8 cellular contexts compared by ENCODE assay signal in genomic region chr11:64862914-64863313, GRCh38. TPM values are rescaled to one million over a fixed set of nuclear protein-coding genes. Genes with fewer than 3 reads are reported as not detected.
DNase-seq lines count a peak whose midpoint lies in the region; ATAC-seq and TF ChIP-seq lines count a peak whose summit lies in the region.

No MANE protein-coding gene starts in this region.

- H3K27ac ChIP-seq in DND-41 (ENCODE audit: low read length) (peak overlapping the region; percentile 49), WERI-Rb-1 (peak overlapping the region; percentile 67), heart left ventricle (peak overlapping the region; percentile 77 to 99 (median 92)), skeletal muscle tissue (ENCODE audit: low read depth, low read length) (peak overlapping the region; percentile 95)

- DNase-seq in DND-41 (no peak), WERI-Rb-1 (no peak), heart left ventricle (peak; percentile 77 to 87 (median 81)), OCI-M1 (lab: John Stamatoyannopoulos, UW) (no peak), NCI-H526 (lab: John Stamatoyannopoulos, UW) (no peak)

- H2AFZ ChIP-seq in DND-41 (ENCODE audit: low read depth, low read length), result no peak overlapping the region

- H3K4me1 ChIP-seq in DND-41 (ENCODE audit: insufficient read depth, low read length), result peaks cover 49% of the 10 kb centered on the region
- H3K4me1 ChIP-seq in heart left ventricle, result peaks cover 46 to 99% (median 79%) of the 10 kb centered on the region in 12 donors
- peaks cover 63 to 74% (median 71%) of the 10 kb centered on the region in 3 donors for H3K4me1 ChIP-seq in skeletal muscle tissue (ENCODE audit: control insufficient read depth in 3 of 3, insufficient read depth in 3 of 3, low read length in 3 of 3)

- peaks cover 2% of the 10 kb centered on the region; the same call in 1 of the 2 replicates for H4K20me1 ChIP-seq in DND-41 (ENCODE audit: insufficient read depth, low read length)

- ATAC-seq in DND-41 (ENCODE audit: insufficient read depth, low read depth) (no peak), heart left ventricle (peak in 3 of 4 donors; percentile 5 to 29 (median 13)), GM18867 (IDR thresholded peaks at IDR 0.05; ENCODE audit: unreplicated experiment) (no peak), GM18498 (IDR thresholded peaks at IDR 0.05; ENCODE audit: unreplicated experiment) (no peak)

- intact Hi-C loops in heart left ventricle (cut with DNase I), result loop anchor here in 1 of 10 donors (2.0 kb wide), 1 partner anchor 14 kb away; no protein-coding TSS in a partner anchor

- H3K27me3 ChIP-seq in DND-41 (ENCODE audit: insufficient read depth, low read length, poor library complexity), result no peaks in the 10 kb centered on the region
- H3K27me3 ChIP-seq in WERI-Rb-1 (ENCODE audit: insufficient read depth, low read depth, severe bottlenecking), result no peaks in the 10 kb centered on the region
- H3K27me3 ChIP-seq in heart left ventricle, result no peaks in the 10 kb centered on the region
- no peaks in the 10 kb centered on the region for H3K27me3 ChIP-seq in skeletal muscle tissue (ENCODE audit: control insufficient read depth in 3 of 3, insufficient read depth in 3 of 3, low read length in 3 of 3)

- WGBS in heart left ventricle, 4 donors, result 35 to 55% (median 49%) methylated on average over 8 to 9 of the region's 9 CpGs

- H3K4me2 ChIP-seq in DND-41 (ENCODE audit: insufficient read depth, low read length), result no peak overlapping the region

- peaks cover 51% of the 10 kb centered on the region for H3K79me2 ChIP-seq in DND-41 (ENCODE audit: insufficient read depth, low read length)

- TF ChIP-seq CTCF in DND-41 (IDR thresholded peaks at IDR 0.05; ENCODE audit: borderline replicate concordance, extremely low read depth, low read length, poor library complexity, severe bottlenecking) (no peak), WERI-Rb-1 (IDR thresholded peaks at IDR 0.05; ENCODE audit: low read depth, low read length) (no peak), heart left ventricle (IDR thresholded peaks at IDR 0.05) (no peak)

- no peak overlapping the region for H3K9ac ChIP-seq in DND-41 (ENCODE audit: low read depth, low read length)
- peak overlapping the region; percentile 5 to 82 (median 40) for H3K9ac ChIP-seq in skeletal muscle tissue (ENCODE audit: low read depth in 1 of 3, low read length in 3 of 3)

- no peaks in the 10 kb centered on the region for H3K9me3 ChIP-seq in DND-41 (ENCODE audit: insufficient read depth, low read length, severe bottlenecking)
- no peaks in the 10 kb centered on the region for H3K9me3 ChIP-seq in WERI-Rb-1 (ENCODE audit: severe bottlenecking)
- H3K9me3 ChIP-seq in heart left ventricle, result no peaks in the 10 kb centered on the region
- H3K9me3 ChIP-seq in skeletal muscle tissue (ENCODE audit: control insufficient read depth in 3 of 3, low read length in 3 of 3), result no peaks in the 10 kb centered on the region

- H3K4me3 ChIP-seq in DND-41 (ENCODE audit: low read depth in 1 of 2, low read length in 2 of 2) (no peak overlapping the region), WERI-Rb-1 (ENCODE audit: low read depth, low read length) (no peak overlapping the region), heart left ventricle (peak overlapping the region in 8 of 12 donors; percentile 3 to 40 (median 23)), skeletal muscle tissue (ENCODE audit: low read length in 3 of 3) (peak overlapping the region in 2 of 3 donors; percentile 30 to 58)

- no peak for TF ChIP-seq POLR2A in heart left ventricle (IDR thresholded peaks at IDR 0.05)

- H3K36me3 ChIP-seq in DND-41 (ENCODE audit: insufficient read depth, low read length), result peaks cover 4% of the 10 kb centered on the region
- H3K36me3 ChIP-seq in WERI-Rb-1, result peaks cover 8% of the 10 kb centered on the region
- H3K36me3 ChIP-seq in heart left ventricle, result peaks cover 0 to 35% (median 21%) of the 10 kb centered on the region in 9 donors
- peaks cover 0 to 9% (median 2%) of the 10 kb centered on the region in 3 donors for H3K36me3 ChIP-seq in skeletal muscle tissue (ENCODE audit: control insufficient read depth in 3 of 3, insufficient read depth in 3 of 3, low read length in 3 of 3)

RNA-seq across cellular contexts. Expression of gene EHD1, which starts 15.5 kb away (rescaled TPM):
- total RNA-seq in heart left ventricle, result 100 to 1,000 TPM in 1 of 9 donors, 10 to 100 TPM in 8; 38.2 to 102 (median 58.2) TPM
- polyA plus RNA-seq in heart left ventricle, result 10 to 100 TPM; 27.9 to 50.4 TPM
- 28.2 TPM for total RNA-seq in skeletal muscle tissue

RNA-seq across cellular contexts. Expression of gene CDC42BPG, which starts 18.5 kb away (rescaled TPM):
- total RNA-seq in heart left ventricle (under 1 TPM in 8 of 9 donors, not detected in 1; 0.12 to 0.50 (median 0.26) TPM), skeletal muscle tissue (under 0.01 TPM)
- under 1 TPM; 0.12 to 0.15 TPM for polyA plus RNA-seq in heart left ventricle

RNA-seq across cellular contexts. Expression of gene MEN1, which starts 52.6 kb away (rescaled TPM):
- total RNA-seq in heart left ventricle (10 to 100 TPM in 4 of 9 donors, 1 to 10 TPM in 5; 6.6 to 15.0 (median 9.0) TPM), skeletal muscle tissue (7.3 TPM)
- polyA plus RNA-seq in heart left ventricle, result 10 to 100 TPM in 1 of 2 donors, 1 to 10 TPM in 1; 7.2 to 15.2 TPM

RNA-seq across cellular contexts. Expression of gene ATG2A, which starts 54.1 kb away (rescaled TPM):
- total RNA-seq in heart left ventricle (10 to 100 TPM; 11.4 to 38.5 (median 18.4) TPM), skeletal muscle tissue (3.1 TPM)
- polyA plus RNA-seq in heart left ventricle, result 10 to 100 TPM; 12.8 to 16.1 TPM

RNA-seq across cellular contexts. Expression of gene MAP4K2, which starts 59.9 kb away (rescaled TPM):
- total RNA-seq in heart left ventricle (10 to 100 TPM in 3 of 9 donors, 1 to 10 TPM in 6; 7.0 to 27.5 (median 8.6) TPM), skeletal muscle tissue (2.6 TPM)
- polyA plus RNA-seq in heart left ventricle, result 1 to 10 TPM; 7.8 to 9.5 TPM

Comparison
In these comparisons a context has a peak if more than half of its experiments do, and no peak if none do; other contexts are left out.
1. ATAC-seq: peak in heart left ventricle (3 of 4); none in DND-41 (single experiment), GM18867 (single experiment) and GM18498 (single experiment).
2. DNase-seq: peak in heart left ventricle (5 of 5); none in DND-41 (single experiment), WERI-Rb-1 (single experiment), OCI-M1 (single experiment) and NCI-H526 (0 of 2).
3. H3K4me3 ChIP-seq: peak in heart left ventricle (8 of 12) and skeletal muscle tissue (2 of 3); none in DND-41 (0 of 2) and WERI-Rb-1 (single experiment).
4. Peak in every context shown above with its lines, with median percentiles within 50 percentile points of each other: H3K27ac ChIP-seq.